ENCODE assay signal across 34 cellular contexts in genomic region chr10:112655722-112656121, GRCh38.
"Had no signal": no experiment of that assay in that cellular context is flagged by ENCODE, and none has a peak within 500 bp of the region (broad histone marks: within the 10 kb centered on the region; RNA-seq: fewer than 3 reads in every experiment).

No MANE protein-coding gene starts in this region.

- H3K4me1 ChIP-seq: ascending aorta had no signal

- H3K4me3 Mint-ChIP-seq: activated B cell treated with CpG ODN at 0.5 μM for 24 hours; activated CD4-positive, alpha-beta memory T cell treated with anti-CD3 and anti-CD28 coated beads for 36 hours; activated CD4-positive, alpha-beta T cell treated with anti-CD3 and anti-CD28 coated beads, Interleukin-2, amount 10 ng/mL, durations not matched to agents 24 days and 14 days; activated CD8-positive, alpha-beta memory T cell treated with anti-CD3 and anti-CD28 coated beads, Interleukin-2, amount 10 ng/mL, durations not matched to agents 7 days and 5 days; activated CD8-positive, alpha-beta T cell treated with anti-CD3 and anti-CD28 coated beads for 36 hours; activated naive CD4-positive, alpha-beta T cell treated with anti-CD3 and anti-CD28 coated beads, Interleukin-2, amount 10 ng/mL, durations not matched to agents 7 days and 5 days; activated naive CD4-positive, alpha-beta T cell treated with anti-CD3 and anti-CD28 coated beads, Interleukin-2, amount 50 U/mL, for 24 hours; activated naive CD8-positive, alpha-beta T cell; activated naive CD8-positive, alpha-beta T cell treated with anti-CD3 and anti-CD28 coated beads, Interleukin-2, amount 10 ng/mL, durations not matched to agents 7 days and 5 days; activated naive CD8-positive, alpha-beta T cell treated with anti-CD3 and anti-CD28 coated beads, Interleukin-2, amount 50 U/mL, for 24 hours; activated T-cell treated with anti-CD3 and anti-CD28 coated beads, Interleukin-2, amount 50 U/mL, for 24 hours; brain; central memory CD8-positive, alpha-beta T cell; T-cell; T-helper 2 cell treated with Interferon-gamma antibody and Interleukin-4, amounts not matched to agents 5 μg/mL and 100 μg/mL, for 36 hours had no signal

- H3K4me3 ChIP-seq: ascending aorta, cardiac muscle cell had no signal

- H3K27ac Mint-ChIP-seq: activated B cell treated with CpG ODN at 0.5 μM for 24 hours; activated CD4-positive, alpha-beta memory T cell treated with anti-CD3 and anti-CD28 coated beads for 36 hours; activated CD4-positive, alpha-beta T cell treated with anti-CD3 and anti-CD28 coated beads, Interleukin-2, amount 10 ng/mL, durations not matched to agents 24 days and 14 days; activated CD8-positive, alpha-beta memory T cell treated with anti-CD3 and anti-CD28 coated beads, Interleukin-2, amount 10 ng/mL, durations not matched to agents 7 days and 5 days; activated CD8-positive, alpha-beta T cell treated with anti-CD3 and anti-CD28 coated beads for 36 hours; activated naive CD4-positive, alpha-beta T cell treated with anti-CD3 and anti-CD28 coated beads, Interleukin-2, amount 10 ng/mL, durations not matched to agents 7 days and 5 days; activated naive CD4-positive, alpha-beta T cell treated with anti-CD3 and anti-CD28 coated beads, Interleukin-2, amount 50 U/mL, for 24 hours; activated naive CD8-positive, alpha-beta T cell; activated naive CD8-positive, alpha-beta T cell treated with anti-CD3 and anti-CD28 coated beads, Interleukin-2, amount 10 ng/mL, durations not matched to agents 7 days and 5 days; activated naive CD8-positive, alpha-beta T cell treated with anti-CD3 and anti-CD28 coated beads, Interleukin-2, amount 50 U/mL, for 24 hours; activated T-cell treated with anti-CD3 and anti-CD28 coated beads, Interleukin-2, amount 50 U/mL, for 24 hours; activated T-helper 2 cell treated with anti-CD3 and anti-CD28 coated beads, Interferon-gamma antibody, Interleukin-2, Interleukin-4, amounts not matched to agents 10 μg/mL and 5 μg/mL and 100 μg/mL, durations not matched to agents 14 hours and 24 hours and 36 hours; brain; T-cell; T-helper 2 cell treated with Interferon-gamma antibody and Interleukin-4, amounts not matched to agents 5 μg/mL and 100 μg/mL, for 36 hours had no signal

- H3K36me3 Mint-ChIP-seq: activated CD8-positive, alpha-beta memory T cell treated with anti-CD3 and anti-CD28 coated beads, Interleukin-2, amount 10 ng/mL, durations not matched to agents 7 days and 5 days; activated naive CD4-positive, alpha-beta T cell treated with anti-CD3 and anti-CD28 coated beads, Interleukin-2, amount 10 ng/mL, durations not matched to agents 7 days and 5 days had no signal

- ATAC-seq: activated CD8-positive, alpha-beta memory T cell treated with anti-CD3 and anti-CD28 coated beads, Interleukin-2, amount 10 ng/mL, durations not matched to agents 7 days and 5 days; activated CD8-positive, alpha-beta T cell treated with anti-CD3 and anti-CD28 coated beads for 36 hours; activated naive CD8-positive, alpha-beta T cell treated with anti-CD3 and anti-CD28 coated beads, Interleukin-2, amount 50 U/mL, for 24 hours; T-cell had no signal

- H3K9me3 ChIP-seq: ascending aorta had no signal

- DNase-seq: activated B cell treated with CpG ODN at 0.5 μM for 24 hours; activated CD4-positive, alpha-beta memory T cell treated with anti-CD3 and anti-CD28 coated beads for 36 hours; activated CD4-positive, alpha-beta T cell treated with anti-CD3 and anti-CD28 coated beads for 4 hours; activated CD4-positive, alpha-beta T cell treated with anti-CD3 and anti-CD28 coated beads, Interleukin-2, amount 10 ng/mL, durations not matched to agents 24 days and 14 days; activated CD4-positive, alpha-beta T cell treated with anti-CD3 and anti-CD28 coated beads, Interleukin-2, amount 50 U/mL, for 1 hour; activated CD4-positive, alpha-beta T cell treated with anti-CD3 and anti-CD28 coated beads, Interleukin-2, amount 50 U/mL, for 4 hours; activated CD4-positive, CD25-positive, alpha-beta regulatory T cell treated with anti-CD3 and anti-CD28 coated beads, Interleukin-2, amount 50 U/mL, for 72 hours; activated CD8-positive, alpha-beta memory T cell treated with anti-CD3 and anti-CD28 coated beads, Interleukin-2, amount 10 ng/mL, durations not matched to agents 7 days and 5 days; activated CD8-positive, alpha-beta memory T cell treated with anti-CD3 and anti-CD28 coated beads, Interleukin-2, amount 50 U/mL, for 48 hours; activated CD8-positive, alpha-beta T cell treated with anti-CD3 and anti-CD28 coated beads for 36 hours; activated effector memory CD4-positive, alpha-beta T cell treated with Interleukin-2 at 50 U/mL for 16 hours; activated gamma-delta T cell; activated naive CD4-positive, alpha-beta T cell treated with anti-CD3 and anti-CD28 coated beads, Interleukin-2, amount 10 ng/mL, durations not matched to agents 7 days and 5 days; activated naive CD4-positive, alpha-beta T cell treated with Interleukin-2 at 50 U/mL for 16 hours; activated naive CD8-positive, alpha-beta T cell treated with anti-CD3 and anti-CD28 coated beads, Interleukin-2, amount 10 ng/mL, durations not matched to agents 7 days and 5 days; activated naive CD8-positive, alpha-beta T cell treated with anti-CD3 and anti-CD28 coated beads, Interleukin-2, amount 50 U/mL, for 24 hours; activated T-cell treated with anti-CD3 and anti-CD28 coated beads, Interleukin-2, amount 50 U/mL, for 24 hours; activated T-cell treated with anti-CD3 and anti-CD28 coated beads, Interleukin-2, amount 50 U/mL, for 48 hours; amygdala; anterior cingulate cortex; caudate nucleus; cerebellar nuclear complex; T-cell; T-helper 2 cell; T-helper 9 cell had no signal

- H3K27me3 ChIP-seq: ascending aorta, cardiac muscle cell had no signal

- H3K27ac ChIP-seq: ascending aorta, cardiac muscle cell, VCaP had no signal

- H3K4me1 Mint-ChIP-seq: activated B cell treated with CpG ODN at 0.5 μM for 24 hours; activated CD4-positive, alpha-beta T cell treated with anti-CD3 and anti-CD28 coated beads, Interleukin-2, amount 10 ng/mL, durations not matched to agents 24 days and 14 days; activated CD8-positive, alpha-beta memory T cell treated with anti-CD3 and anti-CD28 coated beads, Interleukin-2, amount 10 ng/mL, durations not matched to agents 7 days and 5 days; activated naive CD4-positive, alpha-beta T cell treated with anti-CD3 and anti-CD28 coated beads, Interleukin-2, amount 10 ng/mL, durations not matched to agents 7 days and 5 days; activated naive CD4-positive, alpha-beta T cell treated with anti-CD3 and anti-CD28 coated beads, Interleukin-2, amount 50 U/mL, for 24 hours; activated naive CD8-positive, alpha-beta T cell treated with anti-CD3 and anti-CD28 coated beads, Interleukin-2, amount 10 ng/mL, durations not matched to agents 7 days and 5 days; activated naive CD8-positive, alpha-beta T cell treated with anti-CD3 and anti-CD28 coated beads, Interleukin-2, amount 50 U/mL, for 24 hours; central memory CD8-positive, alpha-beta T cell; T-cell had no signal

- H3K9me3 Mint-ChIP-seq: activated B cell treated with CpG ODN at 0.5 μM for 24 hours; activated CD4-positive, alpha-beta memory T cell treated with anti-CD3 and anti-CD28 coated beads for 36 hours; activated CD4-positive, alpha-beta T cell treated with anti-CD3 and anti-CD28 coated beads, Interleukin-2, amount 10 ng/mL, durations not matched to agents 24 days and 14 days; activated CD8-positive, alpha-beta T cell treated with anti-CD3 and anti-CD28 coated beads for 36 hours; activated naive CD4-positive, alpha-beta T cell treated with anti-CD3 and anti-CD28 coated beads, Interleukin-2, amount 10 ng/mL, durations not matched to agents 7 days and 5 days; activated naive CD4-positive, alpha-beta T cell treated with anti-CD3 and anti-CD28 coated beads, Interleukin-2, amount 50 U/mL, for 24 hours; activated naive CD8-positive, alpha-beta T cell treated with anti-CD3 and anti-CD28 coated beads, Interleukin-2, amount 10 ng/mL, durations not matched to agents 7 days and 5 days; activated naive CD8-positive, alpha-beta T cell treated with anti-CD3 and anti-CD28 coated beads, Interleukin-2, amount 50 U/mL, for 24 hours; activated T-cell treated with anti-CD3 and anti-CD28 coated beads, Interleukin-2, amount 50 U/mL, for 24 hours; activated T-helper 2 cell treated with anti-CD3 and anti-CD28 coated beads, Interferon-gamma antibody, Interleukin-2, Interleukin-4, amounts not matched to agents 10 μg/mL and 5 μg/mL and 100 μg/mL, durations not matched to agents 14 hours and 24 hours and 36 hours; brain; central memory CD8-positive, alpha-beta T cell; T-cell; T-helper 2 cell treated with Interferon-gamma antibody and Interleukin-4, amounts not matched to agents 5 μg/mL and 100 μg/mL, for 36 hours had no signal

- H3K27me3 Mint-ChIP-seq: activated B cell treated with CpG ODN at 0.5 μM for 24 hours; activated CD4-positive, alpha-beta memory T cell treated with anti-CD3 and anti-CD28 coated beads for 36 hours; activated CD4-positive, alpha-beta T cell treated with anti-CD3 and anti-CD28 coated beads, Interleukin-2, amount 10 ng/mL, durations not matched to agents 24 days and 14 days; activated CD8-positive, alpha-beta memory T cell treated with anti-CD3 and anti-CD28 coated beads, Interleukin-2, amount 10 ng/mL, durations not matched to agents 7 days and 5 days; activated CD8-positive, alpha-beta T cell treated with anti-CD3 and anti-CD28 coated beads for 36 hours; activated naive CD4-positive, alpha-beta T cell treated with anti-CD3 and anti-CD28 coated beads, Interleukin-2, amount 10 ng/mL, durations not matched to agents 7 days and 5 days; activated naive CD4-positive, alpha-beta T cell treated with anti-CD3 and anti-CD28 coated beads, Interleukin-2, amount 50 U/mL, for 24 hours; activated naive CD8-positive, alpha-beta T cell; activated naive CD8-positive, alpha-beta T cell treated with anti-CD3 and anti-CD28 coated beads, Interleukin-2, amount 10 ng/mL, durations not matched to agents 7 days and 5 days; activated naive CD8-positive, alpha-beta T cell treated with anti-CD3 and anti-CD28 coated beads, Interleukin-2, amount 50 U/mL, for 24 hours; activated T-cell treated with anti-CD3 and anti-CD28 coated beads, Interleukin-2, amount 50 U/mL, for 24 hours; central memory CD8-positive, alpha-beta T cell; T-cell had no signal

- H3K36me3 ChIP-seq: ascending aorta, cardiac muscle cell had no signal
